In the genomic region with DNA sequence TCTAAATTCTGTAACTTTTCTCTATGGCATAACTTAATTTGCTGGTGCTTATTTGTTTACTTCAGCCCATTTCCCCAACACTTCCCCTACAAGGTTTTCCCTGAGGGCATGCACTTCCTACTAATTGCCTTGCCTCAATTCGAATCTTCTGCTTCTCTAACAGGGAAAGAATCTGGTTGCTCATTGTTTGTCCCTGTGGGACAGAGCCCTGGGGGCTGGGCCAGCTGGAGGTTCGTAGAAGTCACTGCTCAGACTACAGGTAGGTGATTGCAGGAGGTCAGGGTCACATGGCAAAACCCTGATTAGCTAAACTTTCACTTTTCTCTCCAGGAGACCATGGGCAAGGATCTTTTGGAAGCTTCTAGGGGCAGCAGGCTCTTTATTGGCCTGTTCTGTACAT, we compare ENCODE assay signal across 1 cellular context.
TF ChIP-seq lines count a peak whose summit lies in the region.

No MANE protein-coding gene starts in this region.

TF ChIP-seq in GM23338, 12 proteins besides CTCF, POLR2A, EP300 and RAD21 (continued from another document):
- TF ChIP-seq, protein P1, sequence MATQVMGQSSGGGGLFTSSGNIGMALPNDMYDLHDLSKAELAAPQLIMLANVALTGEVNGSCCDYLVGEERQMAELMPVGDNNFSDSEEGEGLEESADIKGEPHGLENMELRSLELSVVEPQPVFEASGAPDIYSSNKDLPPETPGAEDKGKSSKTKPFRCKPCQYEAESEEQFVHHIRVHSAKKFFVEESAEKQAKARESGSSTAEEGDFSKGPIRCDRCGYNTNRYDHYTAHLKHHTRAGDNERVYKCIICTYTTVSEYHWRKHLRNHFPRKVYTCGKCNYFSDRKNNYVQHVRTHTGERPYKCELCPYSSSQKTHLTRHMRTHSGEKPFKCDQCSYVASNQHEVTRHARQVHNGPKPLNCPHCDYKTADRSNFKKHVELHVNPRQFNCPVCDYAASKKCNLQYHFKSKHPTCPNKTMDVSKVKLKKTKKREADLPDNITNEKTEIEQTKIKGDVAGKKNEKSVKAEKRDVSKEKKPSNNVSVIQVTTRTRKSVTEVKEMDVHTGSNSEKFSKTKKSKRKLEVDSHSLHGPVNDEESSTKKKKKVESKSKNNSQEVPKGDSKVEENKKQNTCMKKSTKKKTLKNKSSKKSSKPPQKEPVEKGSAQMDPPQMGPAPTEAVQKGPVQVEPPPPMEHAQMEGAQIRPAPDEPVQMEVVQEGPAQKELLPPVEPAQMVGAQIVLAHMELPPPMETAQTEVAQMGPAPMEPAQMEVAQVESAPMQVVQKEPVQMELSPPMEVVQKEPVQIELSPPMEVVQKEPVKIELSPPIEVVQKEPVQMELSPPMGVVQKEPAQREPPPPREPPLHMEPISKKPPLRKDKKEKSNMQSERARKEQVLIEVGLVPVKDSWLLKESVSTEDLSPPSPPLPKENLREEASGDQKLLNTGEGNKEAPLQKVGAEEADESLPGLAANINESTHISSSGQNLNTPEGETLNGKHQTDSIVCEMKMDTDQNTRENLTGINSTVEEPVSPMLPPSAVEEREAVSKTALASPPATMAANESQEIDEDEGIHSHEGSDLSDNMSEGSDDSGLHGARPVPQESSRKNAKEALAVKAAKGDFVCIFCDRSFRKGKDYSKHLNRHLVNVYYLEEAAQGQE (IDR thresholded peaks at IDR 0.05; ENCODE audit: unreplicated experiment) = no peak
- TF ChIP-seq, protein P2, sequence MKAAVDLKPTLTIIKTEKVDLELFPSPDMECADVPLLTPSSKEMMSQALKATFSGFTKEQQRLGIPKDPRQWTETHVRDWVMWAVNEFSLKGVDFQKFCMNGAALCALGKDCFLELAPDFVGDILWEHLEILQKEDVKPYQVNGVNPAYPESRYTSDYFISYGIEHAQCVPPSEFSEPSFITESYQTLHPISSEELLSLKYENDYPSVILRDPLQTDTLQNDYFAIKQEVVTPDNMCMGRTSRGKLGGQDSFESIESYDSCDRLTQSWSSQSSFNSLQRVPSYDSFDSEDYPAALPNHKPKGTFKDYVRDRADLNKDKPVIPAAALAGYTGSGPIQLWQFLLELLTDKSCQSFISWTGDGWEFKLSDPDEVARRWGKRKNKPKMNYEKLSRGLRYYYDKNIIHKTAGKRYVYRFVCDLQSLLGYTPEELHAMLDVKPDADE (IDR thresholded peaks at IDR 0.05) = no peak
- TF ChIP-seq ZNF114 (CRISPR knock-in tag; IDR thresholded peaks at IDR 0.05) (no peak), NANOG (IDR thresholded peaks at IDR 0.05; ENCODE audit: borderline replicate concordance) (no peak), CREB1 (CRISPR knock-in tag; IDR thresholded peaks at IDR 0.05; ENCODE audit: low read depth) (no peak), JUNB (IDR thresholded peaks at IDR 0.05; ENCODE audit: unreplicated experiment) (no peak), ZNF331 (CRISPR knock-in tag; IDR thresholded peaks at IDR 0.05; ENCODE audit: low read depth) (no peak), POLR2AphosphoS5 (IDR thresholded peaks at IDR 0.05; ENCODE audit: low read depth) (no peak)
- TF ChIP-seq, protein P3, sequence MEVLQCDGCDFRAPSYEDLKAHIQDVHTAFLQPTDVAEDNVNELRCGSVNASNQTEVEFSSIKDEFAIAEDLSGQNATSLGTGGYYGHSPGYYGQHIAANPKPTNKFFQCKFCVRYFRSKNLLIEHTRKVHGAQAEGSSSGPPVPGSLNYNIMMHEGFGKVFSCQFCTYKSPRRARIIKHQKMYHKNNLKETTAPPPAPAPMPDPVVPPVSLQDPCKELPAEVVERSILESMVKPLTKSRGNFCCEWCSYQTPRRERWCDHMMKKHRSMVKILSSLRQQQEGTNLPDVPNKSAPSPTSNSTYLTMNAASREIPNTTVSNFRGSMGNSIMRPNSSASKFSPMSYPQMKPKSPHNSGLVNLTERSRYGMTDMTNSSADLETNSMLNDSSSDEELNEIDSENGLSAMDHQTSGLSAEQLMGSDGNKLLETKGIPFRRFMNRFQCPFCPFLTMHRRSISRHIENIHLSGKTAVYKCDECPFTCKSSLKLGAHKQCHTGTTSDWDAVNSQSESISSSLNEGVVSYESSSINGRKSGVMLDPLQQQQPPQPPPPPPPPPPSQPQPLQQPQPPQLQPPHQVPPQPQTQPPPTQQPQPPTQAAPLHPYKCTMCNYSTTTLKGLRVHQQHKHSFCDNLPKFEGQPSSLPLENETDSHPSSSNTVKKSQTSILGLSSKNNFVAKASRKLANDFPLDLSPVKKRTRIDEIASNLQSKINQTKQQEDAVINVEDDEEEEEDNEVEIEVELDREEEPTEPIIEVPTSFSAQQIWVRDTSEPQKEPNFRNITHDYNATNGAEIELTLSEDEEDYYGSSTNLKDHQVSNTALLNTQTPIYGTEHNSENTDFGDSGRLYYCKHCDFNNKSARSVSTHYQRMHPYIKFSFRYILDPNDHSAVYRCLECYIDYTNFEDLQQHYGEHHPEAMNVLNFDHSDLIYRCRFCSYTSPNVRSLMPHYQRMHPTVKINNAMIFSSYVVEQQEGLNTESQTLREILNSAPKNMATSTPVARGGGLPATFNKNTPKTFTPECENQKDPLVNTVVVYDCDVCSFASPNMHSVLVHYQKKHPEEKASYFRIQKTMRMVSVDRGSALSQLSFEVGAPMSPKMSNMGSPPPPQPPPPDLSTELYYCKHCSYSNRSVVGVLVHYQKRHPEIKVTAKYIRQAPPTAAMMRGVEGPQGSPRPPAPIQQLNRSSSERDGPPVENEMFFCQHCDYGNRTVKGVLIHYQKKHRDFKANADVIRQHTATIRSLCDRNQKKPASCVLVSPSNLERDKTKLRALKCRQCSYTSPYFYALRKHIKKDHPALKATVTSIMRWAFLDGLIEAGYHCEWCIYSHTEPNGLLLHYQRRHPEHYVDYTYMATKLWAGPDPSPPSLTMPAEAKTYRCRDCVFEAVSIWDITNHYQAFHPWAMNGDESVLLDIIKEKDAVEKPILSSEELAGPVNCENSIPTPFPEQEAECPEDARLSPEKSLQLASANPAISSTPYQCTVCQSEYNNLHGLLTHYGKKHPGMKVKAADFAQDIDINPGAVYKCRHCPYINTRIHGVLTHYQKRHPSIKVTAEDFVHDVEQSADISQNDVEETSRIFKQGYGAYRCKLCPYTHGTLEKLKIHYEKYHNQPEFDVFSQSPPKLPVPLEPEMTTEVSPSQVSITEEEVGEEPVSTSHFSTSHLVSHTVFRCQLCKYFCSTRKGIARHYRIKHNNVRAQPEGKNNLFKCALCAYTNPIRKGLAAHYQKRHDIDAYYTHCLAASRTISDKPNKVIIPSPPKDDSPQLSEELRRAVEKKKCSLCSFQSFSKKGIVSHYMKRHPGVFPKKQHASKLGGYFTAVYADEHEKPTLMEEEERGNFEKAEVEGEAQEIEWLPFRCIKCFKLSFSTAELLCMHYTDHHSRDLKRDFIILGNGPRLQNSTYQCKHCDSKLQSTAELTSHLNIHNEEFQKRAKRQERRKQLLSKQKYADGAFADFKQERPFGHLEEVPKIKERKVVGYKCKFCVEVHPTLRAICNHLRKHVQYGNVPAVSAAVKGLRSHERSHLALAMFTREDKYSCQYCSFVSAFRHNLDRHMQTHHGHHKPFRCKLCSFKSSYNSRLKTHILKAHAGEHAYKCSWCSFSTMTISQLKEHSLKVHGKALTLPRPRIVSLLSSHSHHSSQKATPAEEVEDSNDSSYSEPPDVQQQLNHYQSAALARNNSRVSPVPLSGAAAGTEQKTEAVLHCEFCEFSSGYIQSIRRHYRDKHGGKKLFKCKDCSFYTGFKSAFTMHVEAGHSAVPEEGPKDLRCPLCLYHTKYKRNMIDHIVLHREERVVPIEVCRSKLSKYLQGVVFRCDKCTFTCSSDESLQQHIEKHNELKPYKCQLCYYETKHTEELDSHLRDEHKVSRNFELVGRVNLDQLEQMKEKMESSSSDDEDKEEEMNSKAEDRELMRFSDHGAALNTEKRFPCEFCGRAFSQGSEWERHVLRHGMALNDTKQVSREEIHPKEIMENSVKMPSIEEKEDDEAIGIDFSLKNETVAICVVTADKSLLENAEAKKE (CRISPR knock-in tag; IDR thresholded peaks at IDR 0.05) = no peak
